In the genomic region with DNA sequence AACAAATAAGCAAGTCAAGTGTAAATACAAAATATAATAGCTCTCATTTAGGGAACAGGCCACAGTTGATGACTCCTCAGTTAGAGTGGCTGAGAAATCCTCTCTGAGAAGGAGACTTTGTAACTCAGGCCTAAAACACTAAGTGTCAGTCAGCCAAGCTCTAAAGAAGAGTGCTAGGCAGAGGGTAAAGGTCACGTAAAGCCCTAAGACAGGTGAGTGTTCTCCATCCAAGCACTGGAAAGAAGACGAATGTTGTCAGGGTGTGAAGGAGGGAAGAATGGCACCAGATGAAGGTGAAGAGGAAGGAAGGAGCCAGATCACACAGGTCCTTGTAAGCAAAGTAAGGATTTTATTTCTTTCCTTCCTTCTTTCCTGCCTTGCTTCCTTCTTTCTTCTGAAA, we compare ENCODE assay signal across 24 cellular contexts. TPM values are rescaled to one million over a fixed set of nuclear protein-coding genes. Genes with fewer than 3 reads are reported as not detected.
"Had no signal": no experiment of that assay in that cellular context is flagged by ENCODE, and none has a peak within 500 bp of the region (broad histone marks: within the 10 kb centered on the region; RNA-seq: fewer than 3 reads in every experiment).

No MANE protein-coding gene starts in this region.

- H3K27ac ChIP-seq: HL-60, RWPE1 had no signal

- H3K27me3 ChIP-seq: MG63 had no signal

- H3K36me3 ChIP-seq: MG63 had no signal

- H3K4me3 ChIP-seq: MG63 had no signal

- H3K9me3 ChIP-seq: MG63, SK-N-SH had no signal

- H3K9ac ChIP-seq: SK-N-SH had no signal

- H3K4me2 ChIP-seq: SK-N-SH had no signal

- ATAC-seq: Panc1, PC-3 had no signal

- DNase-seq: Karpas-422, KG1, MG63, NCI-H1092 treated with DMSO at 0.1 percent for 48 hours, NCI-H1436, NCI-H187, NCI-H2029, NCI-H2081 treated with DMSO at 0.1 percent for 48 hours, NCI-H2171, NCI-H226, NCI-H446, NCI-H510A, NCI-H524 treated with DMSO at 0.1 percent for 48 hours, NCI-H69, NCI-H774, PC-3, SHP77, SK-N-SH, SW 1271 had no signal

RNA-seq across cellular contexts. Expression of a gene that starts 24.3 kb away (rescaled TPM):
- total RNA-seq: PC-3, SK-MEL-5 had no signal
- polyA plus RNA-seq: SK-N-SH had no signal

RNA-seq across cellular contexts. Expression of a gene that starts 43.8 kb away (rescaled TPM):
- total RNA-seq: OCI-LY7, SK-MEL-5 had no signal
